ENCODE assay signal across 30 cellular contexts in the genomic region with DNA sequence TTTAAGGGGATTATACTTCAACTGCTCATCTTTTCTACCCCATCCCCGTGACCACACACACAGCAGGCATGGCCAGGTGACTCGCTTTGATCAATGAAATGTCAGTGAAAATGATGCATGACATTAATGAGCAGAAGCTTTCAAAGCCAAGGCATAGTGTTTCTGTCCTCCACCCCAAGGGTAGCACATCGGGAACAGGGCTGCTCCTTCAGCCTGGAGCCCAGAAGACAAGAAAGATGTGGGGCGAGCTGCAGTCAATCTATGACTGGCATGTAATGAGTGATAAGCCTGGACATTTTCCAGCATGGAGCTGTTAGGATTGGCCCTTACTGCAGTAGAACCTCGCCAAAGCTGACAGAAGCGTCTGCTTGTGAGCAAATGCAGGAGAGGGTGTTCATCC.
"Had no signal": no experiment of that assay in that cellular context is flagged by ENCODE, and none has a peak within 500 bp of the region (broad histone marks: within the 10 kb centered on the region; RNA-seq: fewer than 3 reads in every experiment).

No MANE protein-coding gene starts in this region.

- H3K4me3 Mint-ChIP-seq: central memory CD8-positive, alpha-beta T cell; memory B cell; mesothelial cell of epicardium; naive B cell; nephron; neural progenitor cell; stimulated activated naive B cell treated with anti-CD40 and anti-IgM and Interleukin-4, amounts not matched to agents 10 μg/mL and 1 μg/mL and 100 μg/mL, for 72 hours; stimulated activated naive CD8-positive, alpha-beta T cell treated with anti-CD3 and anti-CD28 coated beads, Interleukin-15, Interleukin-2, amounts not matched to agents 100 ng/mL and 50 ng/mL, for 24 hours had no signal

- H3K36me3 Mint-ChIP-seq: memory B cell; mesothelial cell of epicardium; neural progenitor cell; stimulated activated naive B cell treated with anti-CD40 and anti-IgM and Interleukin-4, amounts not matched to agents 10 μg/mL and 1 μg/mL and 100 μg/mL, for 72 hours had no signal

- H3K9me3 ChIP-seq: colonic mucosa, psoas muscle, thoracic aorta, vagina had no signal

- H3K27me3 Mint-ChIP-seq: central memory CD8-positive, alpha-beta T cell; memory B cell; naive B cell; stimulated activated naive B cell treated with anti-CD40 and anti-IgM and Interleukin-4, amounts not matched to agents 10 μg/mL and 1 μg/mL and 100 μg/mL, for 72 hours; stimulated activated naive CD8-positive, alpha-beta T cell treated with anti-CD3 and anti-CD28 coated beads, Interleukin-15, Interleukin-2, amounts not matched to agents 100 ng/mL and 50 ng/mL, for 24 hours had no signal

- DNase-seq: colonic mucosa; dermis blood vessel endothelial cell; foreskin keratinocyte; heart left ventricle; hippocampal formation; kidney glomerular epithelial cell; left ventricle myocardium inferior; lower lobe of right lung; mucosa of descending colon; naive B cell; psoas muscle; right cardiac atrium; stimulated activated CD4-positive, alpha-beta T cell treated with anti-CD3 and anti-CD28 coated beads, Interleukin-15, amount 100 ng/mL, for 24 hours; stimulated activated CD4-positive, alpha-beta T cell treated with anti-CD3 and anti-CD28 coated beads, Interleukin-2, amount 100 ng/mL, for 48 hours; stimulated activated naive B cell treated with anti-CD40 and anti-IgM and Interleukin-4, amounts not matched to agents 10 μg/mL and 1 μg/mL and 100 μg/mL, for 72 hours; upper lobe of left lung had no signal

- H3K36me3 ChIP-seq: colonic mucosa, gastroesophageal sphincter, heart left ventricle, left ventricle myocardium inferior, lower lobe of right lung, neural progenitor cell, thoracic aorta, tibial nerve, upper lobe of left lung, vagina had no signal

- H3K9ac ChIP-seq: neural progenitor cell had no signal

- H3K4me3 ChIP-seq: colonic mucosa, gastroesophageal sphincter, heart left ventricle, left ventricle myocardium inferior, lower lobe of right lung, mucosa of descending colon, neural progenitor cell, psoas muscle, skin epidermis, thoracic aorta, tibial nerve, upper lobe of left lung, vagina had no signal

- ATAC-seq: esophagus mucosa; foreskin keratinocyte; gastroesophageal sphincter; heart left ventricle; left colon; lower lobe of right lung; mucosa of descending colon; psoas muscle; right cardiac atrium; stimulated activated naive B cell treated with anti-CD40 and anti-IgM and Interleukin-4, amounts not matched to agents 10 μg/mL and 1 μg/mL and 100 μg/mL, for 72 hours had no signal

- H3K4me2 ChIP-seq: neural progenitor cell had no signal

- H3K4me1 ChIP-seq: colonic mucosa, foreskin keratinocyte, gastroesophageal sphincter, heart left ventricle, left ventricle myocardium inferior, lower lobe of right lung, neural progenitor cell, psoas muscle, tibial nerve, upper lobe of left lung, vagina had no signal

- H3K27ac ChIP-seq: colonic mucosa, epithelial cell of prostate, foreskin keratinocyte, gastroesophageal sphincter, heart left ventricle, left ventricle myocardium inferior, lower lobe of right lung, neural progenitor cell, psoas muscle, skin epidermis, thoracic aorta, tibial nerve, upper lobe of left lung, vagina had no signal

- H3K4me1 Mint-ChIP-seq: central memory CD8-positive, alpha-beta T cell; memory B cell; mesothelial cell of epicardium; naive B cell; nephron; neural progenitor cell; stimulated activated naive B cell treated with anti-CD40 and anti-IgM and Interleukin-4, amounts not matched to agents 10 μg/mL and 1 μg/mL and 100 μg/mL, for 72 hours had no signal

- H2AFZ ChIP-seq: neural progenitor cell had no signal

- H3K27me3 ChIP-seq: colonic mucosa, foreskin keratinocyte, heart left ventricle, neural progenitor cell, tibial nerve, upper lobe of left lung, vagina had no signal

- H3K27ac Mint-ChIP-seq: memory B cell; mesothelial cell of epicardium; naive B cell; nephron; neural progenitor cell; stimulated activated naive B cell treated with anti-CD40 and anti-IgM and Interleukin-4, amounts not matched to agents 10 μg/mL and 1 μg/mL and 100 μg/mL, for 72 hours; stimulated activated naive CD8-positive, alpha-beta T cell treated with anti-CD3 and anti-CD28 coated beads, Interleukin-15, Interleukin-2, amounts not matched to agents 100 ng/mL and 50 ng/mL, for 24 hours had no signal
